7 cellular contexts compared by ENCODE assay signal in genomic region chr22:35030112-35030511, GRCh38. TPM values are rescaled to one million over a fixed set of nuclear protein-coding genes. Genes with fewer than 3 reads are reported as not detected.
"Had no signal": no experiment of that assay in that cellular context is flagged by ENCODE, and none has a peak within 500 bp of the region (broad histone marks: within the 10 kb centered on the region; RNA-seq: fewer than 3 reads in every experiment).

No MANE protein-coding gene starts in this region.

RNA-seq across cellular contexts. Expression of gene ISX, which starts 35.8 kb away (rescaled TPM):
- total RNA-seq: GM23248, GM23338, H1, H4, H7, H9, HFFc6 had no signal
- polyA plus RNA-seq: GM23248, GM23338, H1 had no signal
